Comparison of ENCODE assay signal across 8 cellular contexts in the genomic region with DNA sequence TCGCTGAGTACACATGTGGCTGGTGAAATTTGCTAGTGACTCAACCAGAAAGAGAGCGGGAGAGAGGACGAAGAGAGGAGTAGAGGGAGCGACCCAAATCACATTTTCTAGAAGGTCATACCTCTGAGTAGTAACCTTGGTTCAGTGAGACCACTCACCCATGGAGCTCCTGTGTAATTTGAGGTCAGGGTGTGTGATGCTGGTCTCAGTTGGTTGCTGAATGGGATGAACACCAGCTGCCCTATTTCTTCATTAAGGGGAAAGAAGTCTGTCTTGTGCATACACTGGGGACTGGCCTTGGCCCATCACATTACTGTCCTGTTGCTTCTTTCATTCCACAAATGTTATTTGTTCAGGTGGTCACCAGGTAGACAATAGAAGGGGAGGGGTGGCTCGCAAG.
"Had no signal": no experiment of that assay in that cellular context is flagged by ENCODE, and none has a peak within 500 bp of the region (broad histone marks: within the 10 kb centered on the region; RNA-seq: fewer than 3 reads in every experiment).

No MANE protein-coding gene starts in this region.

- H3K27ac Mint-ChIP-seq: GM23338, HFFc6, IgD-negative memory B cell had no signal

- H3K4me2 ChIP-seq: GM23338 had no signal

- H3K36me3 ChIP-seq: HAP-1 had no signal

- H2AFZ ChIP-seq: GM23338 had no signal

- H3K27ac ChIP-seq: HL-60 had no signal

- H3K4me1 Mint-ChIP-seq: IgD-negative memory B cell had no signal

- H3K9me3 Mint-ChIP-seq: HFFc6 had no signal

- DNase-seq: H7, HFFc6 had no signal

- ATAC-seq: GM23338, HCT116, HepG2 had no signal

- H3K4me3 Mint-ChIP-seq: GM23338, HFFc6, IgD-negative memory B cell had no signal

- FAIRE-seq: HepG2 had no signal

- H3K4me3 ChIP-seq: GM23338, HAP-1 had no signal

- H3K36me3 Mint-ChIP-seq: IgD-negative memory B cell had no signal

- H3K9me3 ChIP-seq: HAP-1 had no signal

- H3K4me1 ChIP-seq: HAP-1 had no signal
